ENCODE assay signal across 26 cellular contexts in the genomic region with DNA sequence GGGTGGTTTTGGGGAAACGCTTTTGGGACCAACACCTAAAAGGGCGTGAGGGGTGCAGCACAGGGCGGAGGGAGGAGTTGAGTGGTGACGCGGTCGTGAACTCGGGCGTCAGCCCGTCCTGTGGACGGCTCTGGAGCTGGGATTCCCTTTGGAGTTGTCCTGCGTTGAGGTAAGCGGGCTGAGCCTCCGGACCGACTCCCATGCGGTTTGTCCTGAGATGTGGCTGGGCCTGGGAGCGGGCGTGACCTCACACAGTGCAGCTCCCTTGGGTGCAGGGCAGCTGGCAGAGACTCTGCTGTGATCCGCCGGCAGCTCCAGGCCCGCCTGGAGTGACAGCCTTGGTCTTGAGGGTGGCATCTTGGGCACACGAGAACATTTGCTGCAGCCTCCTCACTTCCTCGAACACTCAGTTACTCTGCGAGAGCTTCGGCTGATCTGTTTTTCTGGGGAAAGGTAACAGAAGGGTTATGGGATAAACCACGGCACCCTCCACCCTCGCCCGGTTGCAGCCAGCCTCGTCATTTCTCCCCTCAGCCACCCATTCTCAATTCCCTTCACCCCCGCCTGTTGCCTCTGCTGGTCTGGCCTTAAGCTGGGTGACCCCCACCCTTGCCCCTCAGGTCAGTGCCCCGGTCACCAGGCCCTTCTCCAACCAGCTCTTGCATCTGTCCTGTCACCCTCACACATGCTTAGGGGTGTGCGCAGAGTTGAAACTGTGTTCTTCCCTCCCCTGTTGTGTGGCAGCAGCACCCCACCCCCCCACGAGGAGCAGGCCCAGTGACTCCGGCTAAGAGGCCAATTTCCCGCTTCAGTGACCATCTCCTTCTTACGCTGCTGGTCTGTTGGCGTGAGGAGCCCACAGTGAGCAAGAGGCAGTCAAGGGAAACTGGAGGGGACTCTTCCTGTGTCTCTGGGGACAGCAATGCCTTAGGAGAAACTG.
DNase-seq lines count a peak whose midpoint lies in the region; ATAC-seq and TF ChIP-seq lines count a peak whose summit lies in the region.
"Had no signal": no experiment of that assay in that cellular context is flagged by ENCODE, and none has a peak within 500 bp of the region (broad histone marks: within the 10 kb centered on the region; RNA-seq: fewer than 3 reads in every experiment).

No MANE protein-coding gene starts in this region.

- ATAC-seq in HG03045 (IDR thresholded peaks at IDR 0.05; ENCODE audit: unreplicated experiment), result no peak
- ATAC-seq: naive thymus-derived CD4-positive, alpha-beta T cell; psoas muscle; Right ventricle myocardium inferior had no signal

- no peaks in the 10 kb centered on the region for H3K23me2 ChIP-seq in H9 (ENCODE audit: insufficient read length, low read depth, low read length, poor library complexity, severe bottlenecking)

- H3K23ac ChIP-seq in H9 (ENCODE audit: insufficient read length, low read depth, low read length), result no peak overlapping the region

- H3K4me3 ChIP-seq in BLaER1 (no peak overlapping the region), osteoblast (ENCODE audit: insufficient read depth, low read length) (no peak overlapping the region)
- H3K4me3 ChIP-seq: psoas muscle, tibial nerve had no signal

- H3K27me3 Mint-ChIP-seq in H9 (ENCODE audit: low read depth), result peaks cover 4% of the 10 kb centered on the region
- H3K27me3 Mint-ChIP-seq: activated CD4-positive, alpha-beta memory T cell treated with anti-CD3 and anti-CD28 coated beads, Interleukin-2, amount 10 ng/mL, durations not matched to agents 7 days and 5 days had no signal

- H2AFZ ChIP-seq in H9 (ENCODE audit: low read length) (no peak overlapping the region), osteoblast (ENCODE audit: low read length) (no peak overlapping the region)

- H3K4me1 ChIP-seq in BLaER1 (peaks cover 76% of the 10 kb centered on the region), H9 (ENCODE audit: insufficient read depth, low read length) (no peaks in the 10 kb centered on the region; the same call in 1 of the 2 replicates), osteoblast (ENCODE audit: insufficient read depth, low read length) (peaks cover 21% of the 10 kb centered on the region)
- H3K4me1 ChIP-seq: psoas muscle had no signal

- DNase-seq in H9, result no peak
- peak; percentile 68 for DNase-seq in kidney tubule cell (ENCODE audit: low spot score)
- DNase-seq in osteoblast (ENCODE audit: insufficient read length, low spot score, missing footprints), result peak; percentile 70
- DNase-seq in stimulated activated naive CD4-positive, alpha-beta T cell (lab: John Stamatoyannopoulos, UW), result no peak
- no peak for DNase-seq in NCI-H1092 (lab: John Stamatoyannopoulos, UW)
- no peak for DNase-seq in KG1 (lab: John Stamatoyannopoulos, UW)
- DNase-seq: activated CD4-positive, alpha-beta memory T cell treated with anti-CD3 and anti-CD28 coated beads, Interleukin-2, amount 10 ng/mL, durations not matched to agents 7 days and 5 days; activated CD4-positive, CD25-positive, alpha-beta regulatory T cell; activated effector memory CD4-positive, alpha-beta T cell treated with anti-CD3 and anti-CD28 coated beads, Interleukin-2, amount 50 U/mL, for 16 hours; activated T-cell treated with anti-CD3 and anti-CD28 coated beads for 4 hours; hippocampal formation; naive thymus-derived CD4-positive, alpha-beta T cell; NCI-H187; NCI-H2227 treated with DMSO at 0.1 percent for 48 hours; NCI-H748 treated with DMSO at 0.1 percent for 48 hours; stimulated activated CD4-positive, alpha-beta T cell treated with anti-CD3 and anti-CD28 coated beads, Interleukin-4, amount 100 ng/mL, for 1 hour; stimulated activated naive CD4-positive, alpha-beta T cell treated with Interleukin-2 at 50 U/mL for 16 hours had no signal

- H3K36me3 ChIP-seq in BLaER1 (no peaks in the 10 kb centered on the region), osteoblast (ENCODE audit: insufficient read depth, low read length) (no peaks in the 10 kb centered on the region)
- H3K36me3 ChIP-seq: tibial nerve had no signal

- H3K18ac ChIP-seq in H9 (ENCODE audit: insufficient read length, low read depth, low read length), result no peak overlapping the region

- no peak overlapping the region for H4K8ac ChIP-seq in H9 (replicated peaks; ENCODE audit: insufficient read length, low read depth, low read length)

- H3K27ac ChIP-seq in BLaER1 (no peak overlapping the region), H9 (ENCODE audit: insufficient read length, low read depth, low read length) (no peak overlapping the region), osteoblast (ENCODE audit: low read depth, low read length) (no peak overlapping the region)
- H3K27ac ChIP-seq: C4-2B, epithelial cell of prostate, KMS-11, psoas muscle had no signal

- H2AK5ac ChIP-seq in H9 (ENCODE audit: insufficient read length, low read length), result no peak overlapping the region

- H2BK12ac ChIP-seq in H9 (ENCODE audit: insufficient read length, low read depth, low read length), result no peak overlapping the region

- H2BK5ac ChIP-seq in H9 (ENCODE audit: insufficient read length, low read length), result no peak overlapping the region

- no peaks in the 10 kb centered on the region; the same call in 1 of the 2 replicates for H3K9me3 ChIP-seq in BLaER1
- H3K9me3 ChIP-seq in H9 (ENCODE audit: control insufficient read depth, low read depth, low read length), result no peaks in the 10 kb centered on the region
- H3K9me3 ChIP-seq in osteoblast (ENCODE audit: low read depth, low read length), result no peaks in the 10 kb centered on the region
- H3K9me3 ChIP-seq: psoas muscle, tibial nerve had no signal

- H2BK120ac ChIP-seq in H9 (ENCODE audit: low read depth, low read length, poor library complexity, severe bottlenecking), result no peak overlapping the region

- H3K79me2 ChIP-seq in H9 (ENCODE audit: insufficient read depth, low read length) (no peaks in the 10 kb centered on the region), osteoblast (ENCODE audit: insufficient read depth, low read length) (no peaks in the 10 kb centered on the region)

- no peaks in the 10 kb centered on the region for H3K79me1 ChIP-seq in H9 (ENCODE audit: insufficient read depth, low read depth, low read length, poor library complexity, severe bottlenecking)

- H3K9ac ChIP-seq in BLaER1, result 0 out of 2 replicates have a peak overlapping the region, but pooled peaks have one; percentile 0
- no peak overlapping the region for H3K9ac ChIP-seq in H9 (ENCODE audit: extremely low read depth, insufficient read length, low read length)
- H3K9ac ChIP-seq: KMS-11 had no signal

- no peak overlapping the region for H3T11ph ChIP-seq in H9 (ENCODE audit: low read length)

- H3K4me2 ChIP-seq in BLaER1 (peak overlapping the region; percentile 83), H9 (ENCODE audit: insufficient read depth, insufficient read length, low read length) (no peak overlapping the region), osteoblast (ENCODE audit: insufficient read depth, low read length) (no peak overlapping the region)
- H3K4me2 ChIP-seq: KMS-11 had no signal

- no peak overlapping the region for H4K91ac ChIP-seq in H9 (ENCODE audit: insufficient read length, low read depth, low read length)

- no peak for TF ChIP-seq CTCF in H9 (conservative IDR thresholded peaks at IDR 0.05)
- TF ChIP-seq CTCF in osteoblast (IDR thresholded peaks at IDR 0.05; ENCODE audit: extremely low read depth, low read depth, low read length), result no peak

- WGBS in H9 (ENCODE audit: extremely low coverage, insufficient read length, low lambda C conversion rate), result no CpG with 5 or more reads among the region's 36 CpGs

- no peak overlapping the region for H3K4ac ChIP-seq in H9 (ENCODE audit: low read depth, low read length)

- peak overlapping the region; percentile 44 for H3K14ac ChIP-seq in H9 (ENCODE audit: insufficient read depth, low read length)

- H3K9me3 Mint-ChIP-seq in H9, result peaks cover 0 to 4% of the 10 kb centered on the region in 2 experiments; a peak in 2 of 5 replicates
- H3K9me3 Mint-ChIP-seq: memory B cell had no signal

- H3K27ac Mint-ChIP-seq in H9, result no peak overlapping the region; a peak in 2 of 7 replicates
- H3K27ac Mint-ChIP-seq: activated CD4-positive, alpha-beta memory T cell treated with anti-CD3 and anti-CD28 coated beads, Interleukin-2, amount 10 ng/mL, durations not matched to agents 7 days and 5 days; memory B cell; naive thymus-derived CD4-positive, alpha-beta T cell had no signal

- no peaks in the 10 kb centered on the region for H3K36me3 Mint-ChIP-seq in H9 (ENCODE audit: insufficient read depth in 1 of 3, low read depth in 3 of 3)
- H3K36me3 Mint-ChIP-seq: memory B cell had no signal

- no peak overlapping the region for H3K4me3 Mint-ChIP-seq in H9
- H3K4me3 Mint-ChIP-seq: activated CD4-positive, alpha-beta memory T cell treated with anti-CD3 and anti-CD28 coated beads, Interleukin-2, amount 10 ng/mL, durations not matched to agents 7 days and 5 days; memory B cell; naive thymus-derived CD4-positive, alpha-beta T cell had no signal

- H3K56ac ChIP-seq in H9 (ENCODE audit: insufficient read length, low read depth, low read length), result no peak overlapping the region

- H3K4me1 Mint-ChIP-seq in H9, result peaks cover 10 to 23% of the 10 kb centered on the region in 2 experiments
- H3K4me1 Mint-ChIP-seq: activated CD4-positive, alpha-beta memory T cell treated with anti-CD3 and anti-CD28 coated beads, Interleukin-2, amount 10 ng/mL, durations not matched to agents 7 days and 5 days; memory B cell; naive thymus-derived CD4-positive, alpha-beta T cell had no signal

- no peaks in the 10 kb centered on the region for H3K27me3 ChIP-seq in BLaER1
- H3K27me3 ChIP-seq in H9 (ENCODE audit: insufficient read depth, low read length), result no peaks in the 10 kb centered on the region
- H3K27me3 ChIP-seq in osteoblast (ENCODE audit: insufficient read depth, low read length), result no peaks in the 10 kb centered on the region
- H3K27me3 ChIP-seq: tibial nerve had no signal

- H4K20me1 ChIP-seq in BLaER1 (no peaks in the 10 kb centered on the region), H9 (ENCODE audit: control insufficient read depth, insufficient read depth, insufficient read length) (no peaks in the 10 kb centered on the region), osteoblast (ENCODE audit: insufficient read depth, low read length) (no peaks in the 10 kb centered on the region)

- no peak overlapping the region for H4K5ac ChIP-seq in H9 (ENCODE audit: insufficient read length, low read depth, low read length)

- H2BK20ac ChIP-seq in H9 (ENCODE audit: low read depth, low read length, poor library complexity, severe bottlenecking), result no peak overlapping the region

- no peak overlapping the region for H2BK15ac ChIP-seq in H9 (ENCODE audit: low read depth, low read length)

Comparison
In these comparisons a context has a peak if more than half of its experiments do, and no peak if none do; other contexts are left out.
1. DNase-seq: peak in kidney tubule cell (single experiment) and osteoblast (single experiment); none in H9 (single experiment), stimulated activated naive CD4-positive, alpha-beta T cell (0 of 6), NCI-H1092 (single experiment) and KG1 (single experiment).